In the genomic region with DNA sequence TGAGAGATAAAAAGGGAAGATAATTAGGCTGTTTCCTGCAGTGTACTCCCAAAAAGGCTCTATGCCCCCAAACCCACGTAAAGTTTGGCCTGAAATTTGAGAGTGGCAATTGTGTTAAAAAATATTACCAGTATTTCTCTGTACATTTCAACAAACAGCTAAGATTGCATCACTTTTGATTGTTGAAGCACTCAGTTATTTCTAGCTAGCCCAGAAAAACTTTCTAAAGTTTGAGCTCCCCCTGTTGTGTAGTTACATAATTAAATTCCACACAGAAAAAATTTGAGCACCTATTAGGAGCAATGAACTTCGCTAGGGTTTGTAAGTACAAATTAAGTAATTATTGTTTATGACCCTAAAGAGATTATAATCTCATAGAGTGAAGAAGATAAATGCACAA, we compare ENCODE assay signal across 9 cellular contexts.
A peak's percentile ranks its signal among the peaks of the same experiment; 100 is the strongest.
DNase-seq lines count a peak whose midpoint lies in the region; ATAC-seq and TF ChIP-seq lines count a peak whose summit lies in the region.
"Had no signal": no experiment of that assay in that cellular context is flagged by ENCODE, and none has a peak within 500 bp of the region (broad histone marks: within the 10 kb centered on the region; RNA-seq: fewer than 3 reads in every experiment).

No MANE protein-coding gene starts in this region.

- H3K79me2 ChIP-seq in GM23248 (ENCODE audit: insufficient read depth) (no peaks in the 10 kb centered on the region), hepatocyte (no peaks in the 10 kb centered on the region)

- H3K27ac ChIP-seq in GM23248 (peak overlapping the region; percentile 21; the same call in 1 of the 2 replicates), hepatocyte (no peak overlapping the region), substantia nigra (ENCODE audit: low read depth, low read length, poor library complexity, severe bottlenecking) (no peak overlapping the region)

- ATAC-seq in HG02884 (IDR thresholded peaks at IDR 0.05; ENCODE audit: unreplicated experiment) = no peak
- no peak for ATAC-seq in GM21619 (IDR thresholded peaks at IDR 0.05; ENCODE audit: unreplicated experiment)

- WGBS in GM23248 (ENCODE audit: low coverage in 1 of 2, low lambda C conversion rate in 2 of 2, missing lambda C conversion rate in 2 of 2), 2 experiments = 0 to 4% methylated on average over 2 of the region's 2 CpGs
- 4% methylated on average over 2 of the region's 2 CpGs for WGBS in hepatocyte (ENCODE audit: low lambda C conversion rate, missing lambda C conversion rate)

- peak; percentile 33 for TF ChIP-seq CTCF in hepatocyte (IDR thresholded peaks at IDR 0.05; ENCODE audit: poor library complexity)

- H4K20me1 ChIP-seq in GM23248 (ENCODE audit: insufficient read depth) (no peaks in the 10 kb centered on the region), hepatocyte (ENCODE audit: insufficient read depth, poor library complexity, severe bottlenecking) (no peaks in the 10 kb centered on the region)

- in situ Hi-C loops in GM23248 (cut with MboI) = no loop called here
- in situ Hi-C loops in SK-MEL-5 (cut with HindIII; ENCODE audit: low pct_unique_long_range_greater_than_20kb, low sequenced_read_pairs) = no loop called here

- H3F3A ChIP-seq in GM23248 (ENCODE audit: insufficient read depth) = no peaks in the 10 kb centered on the region

- H3K9me2 ChIP-seq in GM23248 (ENCODE audit: insufficient read depth) (no peaks in the 10 kb centered on the region), hepatocyte (replicated peaks; ENCODE audit: insufficient read depth) (no peaks in the 10 kb centered on the region)

- peak overlapping the region; percentile 62 for H2AFZ ChIP-seq in GM23248
- H2AFZ ChIP-seq in hepatocyte = no peak overlapping the region

- H3K9ac ChIP-seq in GM23248 = peak overlapping the region; percentile 46; the same call in 1 of the 2 replicates

- DNase-seq in COLO829 (ENCODE audit: low spot score) = peak; percentile 2
- peak; percentile 56 for DNase-seq in GM23248
- DNase-seq in SK-MEL-5 (ENCODE audit: low read depth, low spot score) = peak; percentile 13
- DNase-seq in hepatocyte (ENCODE audit: low spot score) = peak; percentile 6
- DNase-seq in D341Med (ENCODE audit: low spot score) = no peak
- no peak for DNase-seq in substantia nigra (lab: John Stamatoyannopoulos, UW)
- DNase-seq: activated CD4-positive, alpha-beta T cell treated with anti-CD3 and anti-CD28 coated beads, Interleukin-2, amount 50 U/mL, for 1 hour had no signal

- H3K4me3 ChIP-seq in GM23248 = peak overlapping the region; percentile 59
- no peak overlapping the region for H3K4me3 ChIP-seq in hepatocyte

- peaks cover 9% of the 10 kb centered on the region for H3K4me1 ChIP-seq in GM23248 (ENCODE audit: insufficient read depth)
- no peaks in the 10 kb centered on the region for H3K4me1 ChIP-seq in hepatocyte (ENCODE audit: insufficient read depth)

- H3K27me3 ChIP-seq in GM23248 (replicated peaks; ENCODE audit: insufficient read depth) (no peaks in the 10 kb centered on the region), hepatocyte (no peaks in the 10 kb centered on the region)

- H3K9me3 ChIP-seq in GM23248 (ENCODE audit: low read depth) = no peaks in the 10 kb centered on the region
- no peaks in the 10 kb centered on the region for H3K9me3 ChIP-seq in hepatocyte (ENCODE audit: low read depth)

- H3K4me2 ChIP-seq in GM23248 (ENCODE audit: unreplicated experiment) (peak overlapping the region; percentile 85), hepatocyte (no peak overlapping the region)

- H3K36me3 ChIP-seq in GM23248 (ENCODE audit: low read depth) (no peaks in the 10 kb centered on the region), hepatocyte (replicated peaks; ENCODE audit: insufficient read depth, low read depth) (no peaks in the 10 kb centered on the region)

Comparison
In these comparisons a context has a peak if more than half of its experiments do, and no peak if none do; other contexts are left out.
1. DNase-seq: peak in COLO829 (single experiment), GM23248 (single experiment), SK-MEL-5 (single experiment) and hepatocyte (single experiment); none in D341Med (single experiment) and substantia nigra (0 of 49).